ENCODE assay signal across 8 cellular contexts in genomic region chr14:75222208-75222701, GRCh38. TPM values are rescaled to one million over a fixed set of nuclear protein-coding genes. Genes with fewer than 3 reads are reported as not detected.
DNase-seq lines count a peak whose midpoint lies in the region; ATAC-seq and TF ChIP-seq lines count a peak whose summit lies in the region.

No MANE protein-coding gene starts in this region.

- H3K36me3 ChIP-seq in PC-9 (ENCODE audit: low read depth) (no peaks in the 10 kb centered on the region), upper lobe of left lung (no peaks in the 10 kb centered on the region), A673 (ENCODE audit: insufficient read depth, low read length, poor library complexity, severe bottlenecking) (no peaks in the 10 kb centered on the region)

- WGBS in upper lobe of left lung, 2 donors = 46 to 57% methylated on average over 11 to 12 of the region's 12 CpGs

- POLR2A ChIA-PET in PC-9 (lab: Charles Lee; ENCODE audit: unreplicated experiment) = interaction anchor here (0.5 to 1.0 kb wide), 8 partner anchors 16 to 876 kb away, joined by 3 to 7 read pairs (median 4); no protein-coding TSS in a partner anchor
- POLR2A ChIA-PET in A673 (lab: Charles Lee; ENCODE audit: low non-redundant PET) = no interaction called here

- peaks cover 50% of the 10 kb centered on the region for H3K4me1 ChIP-seq in PC-9 (replicated peaks; ENCODE audit: insufficient read depth)
- H3K4me1 ChIP-seq in upper lobe of left lung = peaks cover 0 to 9% (median 5%) of the 10 kb centered on the region in 4 donors
- H3K4me1 ChIP-seq in A673 (ENCODE audit: insufficient read depth, low read length, poor library complexity, severe bottlenecking) = no peaks in the 10 kb centered on the region

- H3K4me1 Mint-ChIP-seq in activated naive CD4-positive, alpha-beta T cell treated with anti-CD3 and anti-CD28 coated beads, Interleukin-2, amount 50 U/mL, for 24 hours = peaks cover 6% of the 10 kb centered on the region

- peaks cover 25% of the 10 kb centered on the region for H3F3A ChIP-seq in PC-9 (ENCODE audit: insufficient read depth, low read depth)

- peak in 2 of 4 donors; percentile 37 to 39 for TF ChIP-seq EP300 in upper lobe of left lung (IDR thresholded peaks at IDR 0.05)

- H3K79me2 ChIP-seq in PC-9 (ENCODE audit: low read depth) = no peaks in the 10 kb centered on the region

- TF ChIP-seq CTCF in PC-9 (conservative IDR thresholded peaks at IDR 0.05) = no peak
- no peak for TF ChIP-seq CTCF in upper lobe of left lung (IDR thresholded peaks at IDR 0.05)
- no peak for TF ChIP-seq CTCF in A673 (conservative IDR thresholded peaks at IDR 0.05; ENCODE audit: low read depth, low read length)

- H3K27me3 Mint-ChIP-seq in activated naive CD4-positive, alpha-beta T cell treated with anti-CD3 and anti-CD28 coated beads, Interleukin-2, amount 50 U/mL, for 24 hours = no peaks in the 10 kb centered on the region

- H3K27me3 ChIP-seq in PC-9 (ENCODE audit: insufficient read depth, low read depth) (no peaks in the 10 kb centered on the region), upper lobe of left lung (no peaks in the 10 kb centered on the region), A673 (replicated peaks; ENCODE audit: insufficient read depth, low read depth, low read length, poor library complexity) (no peaks in the 10 kb centered on the region)

- no peaks in the 10 kb centered on the region for H3K9me3 Mint-ChIP-seq in activated naive CD4-positive, alpha-beta T cell treated with anti-CD3 and anti-CD28 coated beads, Interleukin-2, amount 50 U/mL, for 24 hours

- H3K27ac Mint-ChIP-seq in activated naive CD4-positive, alpha-beta T cell treated with anti-CD3 and anti-CD28 coated beads, Interleukin-2, amount 50 U/mL, for 24 hours = peak overlapping the region; percentile 41

- ATAC-seq in upper lobe of left lung (ENCODE audit: low FRiP score in 2 of 2) = peak; percentile 83 to 87

- BruUV-seq in PC-9 (replicated peaks; lab: Mats Ljungman, UMichigan) (TSS peak; percentile 82), A673 (replicated peaks; lab: Mats Ljungman, UMichigan) (no TSS peak)

- H3K4me3 ChIP-seq in PC-9 (no peak overlapping the region), upper lobe of left lung (no peak overlapping the region), A673 (ENCODE audit: low read depth, low read length, poor library complexity, severe bottlenecking) (no peak overlapping the region)

- peak in 1 of 4 donors; percentile 24 for TF ChIP-seq POLR2A in upper lobe of left lung (IDR thresholded peaks at IDR 0.05)

- peak overlapping the region; percentile 49; the same call in 1 of the 2 replicates for H2AFZ ChIP-seq in PC-9

- H3K9me2 ChIP-seq in PC-9 (ENCODE audit: insufficient read depth) = no peaks in the 10 kb centered on the region

- peak overlapping the region; percentile 50 for H3K4me2 ChIP-seq in PC-9

- CTCF ChIA-PET in PC-9 (lab: Charles Lee) = interaction anchor here (0.6 to 0.9 kb wide), 2 partner anchors 33 to 41 kb away, joined by 4 to 5 read pairs; no protein-coding TSS in a partner anchor
- CTCF ChIA-PET in A673 (lab: Charles Lee) = no interaction called here

- intact Hi-C loops in PC-9 (cut with micrococcal nuclease; ENCODE audit: unreplicated experiment) (loop anchor here (1.0 to 5.0 kb wide), 3 partner anchors 21 to 45 kb away; no protein-coding TSS in a partner anchor), A673 (cut with micrococcal nuclease; ENCODE audit: unreplicated experiment) (no loop called here)

- no peak for DNase-seq in activated naive CD4-positive, alpha-beta T cell treated with anti-CD3 and anti-CD28 coated beads, Interleukin-2, amount 50 U/mL, for 16 hours
- DNase-seq in PC-9 (peak; percentile 66 to 81), germinal center (ENCODE audit: low spot score) (peak; percentile 82), upper lobe of left lung (peak in 1 of 2 donors; percentile 68), A673 (ENCODE audit: low spot score) (no peak)
- no peak for DNase-seq in activated CD4-positive, alpha-beta T cell treated with anti-CD3 and anti-CD28 coated beads for 4 hours
- no peak for DNase-seq in activated effector memory CD4-positive, alpha-beta T cell treated with anti-CD3 and anti-CD28 coated beads, Interleukin-2, amount 50 U/mL, for 16 hours

- H4K20me1 ChIP-seq in PC-9 (ENCODE audit: insufficient read depth) = no peaks in the 10 kb centered on the region

- H3K9me3 ChIP-seq in PC-9 (ENCODE audit: insufficient read depth, low read depth) (no peaks in the 10 kb centered on the region), upper lobe of left lung (no peaks in the 10 kb centered on the region), A673 (ENCODE audit: low read depth, low read length, poor library complexity, severe bottlenecking) (no peaks in the 10 kb centered on the region)

- H3K36me3 Mint-ChIP-seq in activated naive CD4-positive, alpha-beta T cell treated with anti-CD3 and anti-CD28 coated beads, Interleukin-2, amount 50 U/mL, for 24 hours = no peaks in the 10 kb centered on the region

- H3K27ac ChIP-seq in PC-9 = peak overlapping the region; percentile 50
- H3K27ac ChIP-seq in upper lobe of left lung = peak overlapping the region in 1 of 4 donors; percentile 61
- H3K27ac ChIP-seq in A673 (ENCODE audit: low read depth, low read length, poor library complexity, severe bottlenecking) = no peak overlapping the region

- no peak overlapping the region for H3K4me3 Mint-ChIP-seq in activated naive CD4-positive, alpha-beta T cell treated with anti-CD3 and anti-CD28 coated beads, Interleukin-2, amount 50 U/mL, for 24 hours

RNA-seq across cellular contexts. Expression of gene TMED10, which starts 45.8 kb away (rescaled TPM):
- total RNA-seq in PC-9 (2021) (709 and 770 TPM in 2 replicates), upper lobe of left lung (100 to 1,000 TPM in 4 of 6 donors, 10 to 100 TPM in 2; 72.3 to 314 (median 186) TPM), A673 (2021) (275 and 278 TPM in 2 replicates)

RNA-seq across cellular contexts. Expression of gene FOS, which starts 56.4 kb away (rescaled TPM):
- total RNA-seq in PC-9 (2021) (84.6 and 154 TPM in 2 replicates), upper lobe of left lung (1,000 to 10,000 TPM in 1 of 6 donors, 100 to 1,000 TPM in 5; 386 to 1,146 (median 633) TPM), A673 (2021) (10.2 and 13.7 TPM in 2 replicates)

Comparison
In these comparisons a context has a peak if more than half of its experiments do, and no peak if none do; other contexts are left out.
1. DNase-seq: peak in PC-9 (2 of 2) and germinal center (single experiment); none in activated naive CD4-positive, alpha-beta T cell treated with anti-CD3 and anti-CD28 coated beads, Interleukin-2, amount 50 U/mL, for 16 hours (single experiment), A673 (single experiment), activated CD4-positive, alpha-beta T cell treated with anti-CD3 and anti-CD28 coated beads for 4 hours (0 of 2) and activated effector memory CD4-positive, alpha-beta T cell treated with anti-CD3 and anti-CD28 coated beads, Interleukin-2, amount 50 U/mL, for 16 hours (single experiment).